14 cellular contexts compared by ENCODE assay signal in genomic region chr11:112727341-112727841, GRCh38.
DNase-seq lines count a peak whose midpoint lies in the region; ATAC-seq and TF ChIP-seq lines count a peak whose summit lies in the region.
"Had no signal": no experiment of that assay in that cellular context is flagged by ENCODE, and none has a peak within 500 bp of the region (broad histone marks: within the 10 kb centered on the region; RNA-seq: fewer than 3 reads in every experiment).

No MANE protein-coding gene starts in this region.

- H3K27ac Mint-ChIP-seq in activated CD8-positive, alpha-beta T cell treated with anti-CD3 and anti-CD28 coated beads for 36 hours, result no peak overlapping the region
- H3K27ac Mint-ChIP-seq: B cell; CD4-positive, alpha-beta memory T cell; HFFc6 had no signal

- TF ChIP-seq CTCF in right atrium auricular region (IDR thresholded peaks at IDR 0.05) (no peak), upper lobe of right lung (IDR thresholded peaks at IDR 0.05) (no peak)
- TF ChIP-seq CTCF in activated CD8-positive, alpha-beta T cell treated with anti-CD3 and anti-CD28 coated beads for 36 hours (IDR thresholded peaks at IDR 0.05), result no peak

- no peaks in the 10 kb centered on the region for H3K36me3 Mint-ChIP-seq in activated CD8-positive, alpha-beta T cell treated with anti-CD3 and anti-CD28 coated beads for 36 hours (ENCODE audit: low read depth)
- H3K36me3 Mint-ChIP-seq: CD4-positive, alpha-beta memory T cell had no signal

- H3K27me3 ChIP-seq in right atrium auricular region (no peaks in the 10 kb centered on the region), upper lobe of right lung (no peaks in the 10 kb centered on the region)

- H3K36me3 ChIP-seq in right atrium auricular region, result no peaks in the 10 kb centered on the region
- no peaks in the 10 kb centered on the region for H3K36me3 ChIP-seq in upper lobe of right lung

- intact Hi-C loops in left ventricle myocardium superior (cut with micrococcal nuclease), result no loop called here
- intact Hi-C loops in upper lobe of right lung (cut with DNase I), result no loop called here
- intact Hi-C loops in activated CD8-positive, alpha-beta T cell treated with anti-CD3 and anti-CD28 coated beads for 36 hours (cut with micrococcal nuclease), result no loop called here

- CTCF ChIA-PET in activated CD8-positive, alpha-beta T cell treated with anti-CD3 and anti-CD28 coated beads for 36 hours (lab: Charles Lee), result no interaction called here

- H3K4me1 ChIP-seq in right atrium auricular region (no peaks in the 10 kb centered on the region), upper lobe of right lung (no peaks in the 10 kb centered on the region)

- H3K4me1 Mint-ChIP-seq in activated CD8-positive, alpha-beta T cell treated with anti-CD3 and anti-CD28 coated beads for 36 hours (ENCODE audit: low read depth), result no peaks in the 10 kb centered on the region
- H3K4me1 Mint-ChIP-seq: B cell; CD4-positive, alpha-beta memory T cell had no signal

- peaks cover 5% of the 10 kb centered on the region for H3K27me3 Mint-ChIP-seq in activated CD8-positive, alpha-beta T cell treated with anti-CD3 and anti-CD28 coated beads for 36 hours

- DNase-seq in right atrium auricular region (ENCODE audit: low spot score) (peak; percentile 43), left ventricle myocardium superior (no peak), left kidney (ENCODE audit: low read depth, low spot score) (peak; percentile 13), upper lobe of right lung (no peak), HPDE6-E6E7 (ENCODE audit: extremely low spot score) (no peak), NCI-H1417 treated with DMSO at 0.1 percent for 48 hours (lab: John Stamatoyannopoulos, UW) (no peak)
- no peak for DNase-seq in activated CD8-positive, alpha-beta T cell treated with anti-CD3 and anti-CD28 coated beads for 36 hours
- DNase-seq: C1 segment of cervical spinal cord; CD4-positive, alpha-beta memory T cell; DMS79; HCEC 1CT; HFFc6 had no signal

- H3K9me3 Mint-ChIP-seq in activated CD8-positive, alpha-beta T cell treated with anti-CD3 and anti-CD28 coated beads for 36 hours, result no peaks in the 10 kb centered on the region

- no peak overlapping the region for H3K4me3 Mint-ChIP-seq in activated CD8-positive, alpha-beta T cell treated with anti-CD3 and anti-CD28 coated beads for 36 hours
- H3K4me3 Mint-ChIP-seq: B cell; CD4-positive, alpha-beta memory T cell; HFFc6 had no signal

- H3K9me3 ChIP-seq in right atrium auricular region (no peaks in the 10 kb centered on the region), upper lobe of right lung (no peaks in the 10 kb centered on the region)

- H3K4me3 ChIP-seq in right atrium auricular region (no peak overlapping the region), upper lobe of right lung (no peak overlapping the region)
- H3K4me3 ChIP-seq: GM12878 had no signal

- POLR2A ChIA-PET in activated CD8-positive, alpha-beta T cell treated with anti-CD3 and anti-CD28 coated beads for 36 hours (lab: Charles Lee), result no interaction called here

- H3K27ac ChIP-seq in right atrium auricular region, result no peak overlapping the region
- H3K27ac ChIP-seq in upper lobe of right lung, result no peak overlapping the region

- ATAC-seq in left ventricle myocardium superior (no peak), upper lobe of right lung (peak; percentile 66)
- ATAC-seq in activated CD8-positive, alpha-beta T cell treated with anti-CD3 and anti-CD28 coated beads for 36 hours, result no peak
- ATAC-seq: GM12878 had no signal

Comparison
In these comparisons a context has a peak if more than half of its experiments do, and no peak if none do; other contexts are left out.
1. DNase-seq: peak in right atrium auricular region (single experiment) and left kidney (single experiment); none in left ventricle myocardium superior (single experiment), upper lobe of right lung (single experiment), activated CD8-positive, alpha-beta T cell treated with anti-CD3 and anti-CD28 coated beads for 36 hours (single experiment), HPDE6-E6E7 (single experiment) and NCI-H1417 treated with DMSO at 0.1 percent for 48 hours (single experiment).